In the genomic region with DNA sequence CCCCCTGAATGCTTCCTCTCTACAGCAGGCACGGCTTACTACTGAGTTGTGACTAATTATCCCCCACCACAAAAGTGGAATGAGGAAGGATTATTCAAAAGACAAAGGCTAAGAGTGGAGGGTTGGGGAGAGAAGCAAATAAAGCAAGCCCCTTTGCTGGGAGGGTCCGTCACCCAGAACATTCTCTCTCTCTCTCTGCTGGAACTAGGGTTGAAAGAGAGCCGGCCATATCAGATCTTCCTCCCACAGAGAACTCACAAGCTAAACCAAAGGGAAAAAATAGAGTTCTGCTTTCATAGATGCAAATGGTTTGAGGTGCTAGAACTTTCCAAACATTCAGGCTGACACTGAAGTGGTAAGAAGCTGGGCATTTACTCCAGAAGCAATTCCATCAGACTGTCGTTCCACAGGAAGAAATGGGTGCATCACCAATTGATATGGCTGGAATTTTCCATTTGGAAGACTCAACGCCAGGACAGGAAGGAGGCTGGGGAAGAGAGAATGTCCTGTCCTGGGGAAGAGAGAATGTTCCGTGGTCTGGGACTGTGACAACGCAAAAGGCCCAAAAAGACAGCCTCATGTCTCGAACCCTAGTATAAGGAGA, we compare ENCODE assay signal across 2 cellular contexts.
TF ChIP-seq lines count a peak whose summit lies in the region.

No MANE protein-coding gene starts in this region.

TF ChIP-seq in IMR-90, 13 proteins besides CTCF, POLR2A, EP300 and RAD21:
- TF ChIP-seq CEBPB (IDR thresholded peaks at IDR 0.05; ENCODE audit: low read depth, low read length) (no peak), MAFK (IDR thresholded peaks at IDR 0.05; ENCODE audit: low read depth, low read length) (no peak), MAZ (IDR thresholded peaks at IDR 0.05; ENCODE audit: borderline replicate concordance, low read depth, low read length) (no peak), NFE2L2 (IDR thresholded peaks at IDR 0.05; ENCODE audit: low read depth, low read length) (no peak), SMC3 (IDR thresholded peaks at IDR 0.05; ENCODE audit: low read depth, low read length) (no peak), FOS (IDR thresholded peaks at IDR 0.05; ENCODE audit: low read depth, low read length) (no peak), CHD1 (IDR thresholded peaks at IDR 0.05; ENCODE audit: low read depth, low read length) (no peak), MXI1 (IDR thresholded peaks at IDR 0.05; ENCODE audit: borderline replicate concordance, low read depth, low read length) (no peak), RFX5 (IDR thresholded peaks at IDR 0.05; ENCODE audit: low read depth, low read length) (no peak), BHLHE40 (IDR thresholded peaks at IDR 0.05; ENCODE audit: low read depth, low read length) (no peak), RCOR1 (IDR thresholded peaks at IDR 0.05; ENCODE audit: insufficient replicate concordance, low read length) (no peak)
- TF ChIP-seq, protein P1, sequence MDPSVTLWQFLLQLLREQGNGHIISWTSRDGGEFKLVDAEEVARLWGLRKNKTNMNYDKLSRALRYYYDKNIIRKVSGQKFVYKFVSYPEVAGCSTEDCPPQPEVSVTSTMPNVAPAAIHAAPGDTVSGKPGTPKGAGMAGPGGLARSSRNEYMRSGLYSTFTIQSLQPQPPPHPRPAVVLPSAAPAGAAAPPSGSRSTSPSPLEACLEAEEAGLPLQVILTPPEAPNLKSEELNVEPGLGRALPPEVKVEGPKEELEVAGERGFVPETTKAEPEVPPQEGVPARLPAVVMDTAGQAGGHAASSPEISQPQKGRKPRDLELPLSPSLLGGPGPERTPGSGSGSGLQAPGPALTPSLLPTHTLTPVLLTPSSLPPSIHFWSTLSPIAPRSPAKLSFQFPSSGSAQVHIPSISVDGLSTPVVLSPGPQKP (IDR thresholded peaks at IDR 0.05; ENCODE audit: borderline replicate concordance, low read depth, low read length), result no peak
- TF ChIP-seq, protein P2, sequence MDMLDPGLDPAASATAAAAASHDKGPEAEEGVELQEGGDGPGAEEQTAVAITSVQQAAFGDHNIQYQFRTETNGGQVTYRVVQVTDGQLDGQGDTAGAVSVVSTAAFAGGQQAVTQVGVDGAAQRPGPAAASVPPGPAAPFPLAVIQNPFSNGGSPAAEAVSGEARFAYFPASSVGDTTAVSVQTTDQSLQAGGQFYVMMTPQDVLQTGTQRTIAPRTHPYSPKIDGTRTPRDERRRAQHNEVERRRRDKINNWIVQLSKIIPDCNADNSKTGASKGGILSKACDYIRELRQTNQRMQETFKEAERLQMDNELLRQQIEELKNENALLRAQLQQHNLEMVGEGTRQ (IDR thresholded peaks at IDR 0.05; ENCODE audit: low read depth, low read length), result no peak

TF ChIP-seq in liver, 16 proteins besides CTCF, POLR2A, EP300 and RAD21:
- TF ChIP-seq JUND (IDR thresholded peaks at IDR 0.05), result no peak
- TF ChIP-seq SP1 (IDR thresholded peaks at IDR 0.05), result peak; percentile 33
- TF ChIP-seq RXRA (IDR thresholded peaks at IDR 0.05), result no peak
- TF ChIP-seq YY1 (IDR thresholded peaks at IDR 0.05), result no peak
